20 cellular contexts compared by ENCODE assay signal in genomic region chr18:58407649-58408407, GRCh38.
A peak's percentile ranks its signal among the peaks of the same experiment; 100 is the strongest.
DNase-seq lines count a peak whose midpoint lies in the region; FAIRE-seq and TF ChIP-seq lines count a peak whose summit lies in the region.
"Had no signal": no experiment of that assay in that cellular context is flagged by ENCODE, and none has a peak within 500 bp of the region (broad histone marks: within the 10 kb centered on the region; RNA-seq: fewer than 3 reads in every experiment).

No MANE protein-coding gene starts in this region.

- H3K9me3 Mint-ChIP-seq in immature natural killer cell: no peaks in the 10 kb centered on the region
- H3K9me3 Mint-ChIP-seq: CD8-positive, alpha-beta T cell had no signal

- H3K9me2 ChIP-seq in hepatocyte (replicated peaks; ENCODE audit: insufficient read depth) (no peaks in the 10 kb centered on the region), SK-N-SH (no peaks in the 10 kb centered on the region)

- H3K9me3 ChIP-seq in OCI-LY3 (ENCODE audit: insufficient read depth, low read length) (no peaks in the 10 kb centered on the region), hepatocyte (ENCODE audit: low read depth) (no peaks in the 10 kb centered on the region), osteoblast (ENCODE audit: low read depth, low read length) (no peaks in the 10 kb centered on the region), SK-N-SH (no peaks in the 10 kb centered on the region)

- H3K4me3 ChIP-seq in GM12864 (ENCODE audit: low read depth, low read length) (no peak overlapping the region), OCI-LY3 (ENCODE audit: low read length) (no peak overlapping the region), hepatocyte (no peak overlapping the region), osteoblast (ENCODE audit: insufficient read depth, low read length) (no peak overlapping the region), SK-N-SH (ENCODE audit: low read depth in 2 of 2, low read length in 1 of 2) (no peak overlapping the region)

- H2AFZ ChIP-seq in OCI-LY3 (ENCODE audit: low read depth, low read length): no peak overlapping the region
- no peak overlapping the region for H2AFZ ChIP-seq in hepatocyte
- no peak overlapping the region for H2AFZ ChIP-seq in osteoblast (ENCODE audit: low read length)
- no peak overlapping the region for H2AFZ ChIP-seq in SK-N-SH (ENCODE audit: low read depth)

- H4K20me1 ChIP-seq in OCI-LY3 (ENCODE audit: insufficient read depth, low read length): no peaks in the 10 kb centered on the region
- no peaks in the 10 kb centered on the region for H4K20me1 ChIP-seq in hepatocyte (ENCODE audit: insufficient read depth, poor library complexity, severe bottlenecking)
- no peaks in the 10 kb centered on the region for H4K20me1 ChIP-seq in osteoblast (ENCODE audit: insufficient read depth, low read length)
- no peaks in the 10 kb centered on the region for H4K20me1 ChIP-seq in SK-N-SH (ENCODE audit: insufficient read depth)

- H3K4me1 Mint-ChIP-seq in immature natural killer cell: no peaks in the 10 kb centered on the region
- H3K4me1 Mint-ChIP-seq: B cell had no signal

- no peaks in the 10 kb centered on the region for H3K36me3 ChIP-seq in OCI-LY3 (replicated peaks; ENCODE audit: low read depth, low read length)
- no peaks in the 10 kb centered on the region for H3K36me3 ChIP-seq in hepatocyte (replicated peaks; ENCODE audit: insufficient read depth, low read depth)
- no peaks in the 10 kb centered on the region for H3K36me3 ChIP-seq in osteoblast (ENCODE audit: insufficient read depth, low read length)
- no peaks in the 10 kb centered on the region for H3K36me3 ChIP-seq in SK-N-SH (replicated peaks in 1 of 2; ENCODE audit: control insufficient read depth in 1 of 2, insufficient read depth in 2 of 2, low read length in 1 of 2)

- WGBS in hepatocyte (ENCODE audit: low lambda C conversion rate, missing lambda C conversion rate): 67% methylated on average over 6 of the region's 6 CpGs
- 54% methylated on average over 6 of the region's 6 CpGs for WGBS in SK-N-SH (ENCODE audit: low lambda C conversion rate)

- POLR2A ChIA-PET in SK-N-SH (lab: Yijun Ruan, JAX): no interaction called here

- no peak overlapping the region for H3K27ac ChIP-seq in OCI-LY3 (ENCODE audit: low read length)
- peak overlapping the region; percentile 91 for H3K27ac ChIP-seq in hepatocyte
- no peak overlapping the region for H3K27ac ChIP-seq in osteoblast (ENCODE audit: low read depth, low read length)
- no peak overlapping the region for H3K27ac ChIP-seq in SK-N-SH (ENCODE audit: low read depth in 2 of 2, low read length in 1 of 2)
- H3K27ac ChIP-seq: HL-60, KMS-11 had no signal

- H3K27me3 ChIP-seq in OCI-LY3 (ENCODE audit: low read depth, low read length): peaks cover 20% of the 10 kb centered on the region; the same call in 1 of the 2 replicates
- no peaks in the 10 kb centered on the region for H3K27me3 ChIP-seq in hepatocyte
- H3K27me3 ChIP-seq in osteoblast (ENCODE audit: insufficient read depth, low read length): peaks cover 15% of the 10 kb centered on the region
- H3K27me3 ChIP-seq in SK-N-SH (ENCODE audit: insufficient read depth): no peaks in the 10 kb centered on the region

- H3K27ac Mint-ChIP-seq in immature natural killer cell: no peak overlapping the region
- H3K27ac Mint-ChIP-seq: B cell; CD8-positive, alpha-beta T cell had no signal

- no peak overlapping the region for H3K4me2 ChIP-seq in OCI-LY3 (ENCODE audit: low read length)
- peak overlapping the region; percentile 0 for H3K4me2 ChIP-seq in hepatocyte
- H3K4me2 ChIP-seq in osteoblast (ENCODE audit: insufficient read depth, low read length): no peak overlapping the region
- H3K4me2 ChIP-seq in SK-N-SH: no peak overlapping the region
- H3K4me2 ChIP-seq: KMS-11 had no signal

- H3K4me3 Mint-ChIP-seq in immature natural killer cell: no peak overlapping the region
- H3K4me3 Mint-ChIP-seq: B cell; CD8-positive, alpha-beta T cell had no signal

- no peak for FAIRE-seq in frontal cortex (lab: Jason Lieb, UNC)
- FAIRE-seq: GM19239 had no signal

- CTCF ChIA-PET in SK-N-SH (lab: Yijun Ruan, JAX): interaction anchor here (1.0 to 1.4 kb wide), 4 partner anchors 8 to 526 kb away, joined by 3 to 4 read pairs (median 3); no protein-coding TSS in a partner anchor

- TF ChIP-seq EP300 in SK-N-SH (IDR thresholded peaks at IDR 0.05; ENCODE audit: borderline replicate concordance in 1 of 2, low read depth in 1 of 2, low read length in 1 of 2): no peak

- H3K79me2 ChIP-seq in OCI-LY3 (ENCODE audit: low read length) (no peaks in the 10 kb centered on the region), hepatocyte (no peaks in the 10 kb centered on the region), osteoblast (ENCODE audit: insufficient read depth, low read length) (no peaks in the 10 kb centered on the region), SK-N-SH (ENCODE audit: insufficient read depth) (no peaks in the 10 kb centered on the region)

- H3K4me1 ChIP-seq in OCI-LY3 (ENCODE audit: low read length): peaks cover 5% of the 10 kb centered on the region; the same call in 1 of the 2 replicates
- H3K4me1 ChIP-seq in hepatocyte (ENCODE audit: insufficient read depth): peaks cover 12% of the 10 kb centered on the region
- no peaks in the 10 kb centered on the region for H3K4me1 ChIP-seq in osteoblast (ENCODE audit: insufficient read depth, low read length)
- H3K4me1 ChIP-seq in SK-N-SH (ENCODE audit: control insufficient read depth in 1 of 2, insufficient read depth in 2 of 2, low read depth in 1 of 2, low read length in 1 of 2): no peaks in the 10 kb centered on the region; a peak in 1 of 4 replicates

- no peaks in the 10 kb centered on the region for H3F3A ChIP-seq in SK-N-SH (replicated peaks; ENCODE audit: insufficient read depth)

- DNase-seq in GM12864 (ENCODE audit: low read depth): no peak
- peak; percentile 68 for DNase-seq in hepatocyte (ENCODE audit: low spot score)
- no peak for DNase-seq in osteoblast (ENCODE audit: insufficient read length, low spot score, missing footprints)
- no peak for DNase-seq in NCI-H146 (lab: John Stamatoyannopoulos, UW)
- no peak for DNase-seq in frontal cortex (ENCODE audit: low spot score in 2 of 2)
- no peak for DNase-seq in immature natural killer cell
- no peak for DNase-seq in SK-N-SH
- DNase-seq: ACHN; CD8-positive, alpha-beta T cell; MM.1S; NCI-H1105; NCI-H187 treated with DMSO at 0.1 percent for 48 hours; NCI-H446 treated with DMSO at 0.1 percent for 48 hours; NCI-H748 treated with DMSO at 0.1 percent for 48 hours; SIG-M5 had no signal

- no peaks in the 10 kb centered on the region for H3K36me3 Mint-ChIP-seq in immature natural killer cell
- H3K36me3 Mint-ChIP-seq: CD8-positive, alpha-beta T cell had no signal

- H3K27me3 Mint-ChIP-seq in immature natural killer cell (ENCODE audit: low read depth in 3 of 3): peaks cover 0 to 8% (median 0%) of the 10 kb centered on the region in 3 donors

- no peak overlapping the region for H3K9ac ChIP-seq in OCI-LY3 (ENCODE audit: low read length)
- no peak overlapping the region for H3K9ac ChIP-seq in SK-N-SH
- H3K9ac ChIP-seq: KMS-11 had no signal

- TF ChIP-seq RAD21 in SK-N-SH (IDR thresholded peaks at IDR 0.05; ENCODE audit: low read length): no peak

- TF ChIP-seq CTCF in GM12864 (IDR thresholded peaks at IDR 0.05; ENCODE audit: low read depth, low read length, missing control alignments): peak; percentile 9
- 0 out of 2 replicates have a peak, but pooled peaks have one; percentile 14 for TF ChIP-seq CTCF in OCI-LY3 (IDR thresholded peaks at IDR 0.05; ENCODE audit: low read depth, low read length)
- TF ChIP-seq CTCF in hepatocyte (IDR thresholded peaks at IDR 0.05; ENCODE audit: poor library complexity): no peak
- peak; percentile 9 for TF ChIP-seq CTCF in osteoblast (IDR thresholded peaks at IDR 0.05; ENCODE audit: extremely low read depth, low read depth, low read length)
- no peak for TF ChIP-seq CTCF in SK-N-SH (IDR thresholded peaks at IDR 0.05)

TF ChIP-seq in SK-N-SH, 30 proteins besides CTCF, POLR2A, EP300 and RAD21 (continues in another document):
- no peak for TF ChIP-seq ELF1 (IDR thresholded peaks at IDR 0.05)
- TF ChIP-seq, protein P1, sequence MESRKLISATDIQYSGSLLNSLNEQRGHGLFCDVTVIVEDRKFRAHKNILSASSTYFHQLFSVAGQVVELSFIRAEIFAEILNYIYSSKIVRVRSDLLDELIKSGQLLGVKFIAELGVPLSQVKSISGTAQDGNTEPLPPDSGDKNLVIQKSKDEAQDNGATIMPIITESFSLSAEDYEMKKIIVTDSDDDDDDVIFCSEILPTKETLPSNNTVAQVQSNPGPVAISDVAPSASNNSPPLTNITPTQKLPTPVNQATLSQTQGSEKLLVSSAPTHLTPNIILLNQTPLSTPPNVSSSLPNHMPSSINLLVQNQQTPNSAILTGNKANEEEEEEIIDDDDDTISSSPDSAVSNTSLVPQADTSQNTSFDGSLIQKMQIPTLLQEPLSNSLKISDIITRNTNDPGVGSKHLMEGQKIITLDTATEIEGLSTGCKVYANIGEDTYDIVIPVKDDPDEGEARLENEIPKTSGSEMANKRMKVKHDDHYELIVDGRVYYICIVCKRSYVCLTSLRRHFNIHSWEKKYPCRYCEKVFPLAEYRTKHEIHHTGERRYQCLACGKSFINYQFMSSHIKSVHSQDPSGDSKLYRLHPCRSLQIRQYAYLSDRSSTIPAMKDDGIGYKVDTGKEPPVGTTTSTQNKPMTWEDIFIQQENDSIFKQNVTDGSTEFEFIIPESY (IDR thresholded peaks at IDR 0.05; ENCODE audit: borderline replicate concordance, low read depth): no peak
- no peak for TF ChIP-seq FOXM1 (IDR thresholded peaks at IDR 0.05; ENCODE audit: low read depth)
- no peak for TF ChIP-seq USF2 (IDR thresholded peaks at IDR 0.05; ENCODE audit: borderline replicate concordance, low read depth, low read length)
- TF ChIP-seq PBX3 (IDR thresholded peaks at IDR 0.05): no peak
- TF ChIP-seq EZH2phosphoT487 (IDR thresholded peaks at IDR 0.05; ENCODE audit: borderline replicate concordance, low read depth): no peak
- TF ChIP-seq TEAD4 (IDR thresholded peaks at IDR 0.05; ENCODE audit: borderline replicate concordance, insufficient read depth): no peak
- no peak for TF ChIP-seq YY1 (IDR thresholded peaks at IDR 0.05; ENCODE audit: low read depth)

Comparison
In these comparisons a context has a peak if more than half of its experiments do, and no peak if none do; other contexts are left out.
1. CTCF ChIP-seq: peak in GM12864 (single experiment), OCI-LY3 (single experiment) and osteoblast (single experiment); none in hepatocyte (single experiment) and SK-N-SH (single experiment).